Comparison of ENCODE assay signal across 1 cellular context in genomic region chr10:75043256-75044121, GRCh38.
TF ChIP-seq lines count a peak whose summit lies in the region.

No MANE protein-coding gene starts in this region.

TF ChIP-seq in GM12878, 131 proteins besides CTCF, POLR2A, EP300 and RAD21 (continued from another document):
- TF ChIP-seq ZNF687 (IDR thresholded peaks at IDR 0.05): 0 out of 2 replicates have a peak, but pooled peaks have one; percentile 7
- TF ChIP-seq EGR1 (IDR thresholded peaks at IDR 0.05; ENCODE audit: borderline replicate concordance in 1 of 2, low read depth in 2 of 2, low read length in 2 of 2): peak in 1 of 2 experiments; percentile 48; a peak in 1 of 3 replicates
TF ChIP-seq in GM12878: peak in this region for 3.
